ENCODE assay signal across 19 cellular contexts in genomic region chr9:110282023-110282766, GRCh38. TPM values are rescaled to one million over a fixed set of nuclear protein-coding genes. Genes with fewer than 3 reads are reported as not detected.
DNase-seq lines count a peak whose midpoint lies in the region; ATAC-seq, FAIRE-seq and TF ChIP-seq lines count a peak whose summit lies in the region.
"Had no signal": no experiment of that assay in that cellular context is flagged by ENCODE, and none has a peak within 500 bp of the region (broad histone marks: within the 10 kb centered on the region; RNA-seq: fewer than 3 reads in every experiment).

No MANE protein-coding gene starts in this region.

- no peak for FAIRE-seq in GM12878 (lab: Jason Lieb, UNC)

- TF ChIP-seq CTCF in NB4 (IDR thresholded peaks at IDR 0.05; ENCODE audit: low read depth, low read length) (no peak), GM12878 (IDR thresholded peaks at IDR 0.05 in 2 of 3, conservative IDR thresholded peaks at IDR 0.05 in 1 of 3; ENCODE audit: control insufficient read depth in 2 of 3, extremely low read depth in 1 of 3, insufficient read depth in 1 of 3, low read depth in 3 of 3, low read length in 3 of 3) (no peak)

- no TSS peak for BruUV-seq in GM12878 (replicated peaks; lab: Mats Ljungman, UMichigan)

- TF ChIP-seq POLR2A in NB4 (IDR thresholded peaks at IDR 0.05; ENCODE audit: extremely low read depth, insufficient read length), result no peak
- no peak for TF ChIP-seq POLR2A in GM12878 (IDR thresholded peaks at IDR 0.05; ENCODE audit: low read depth, low read length)

- H3K27ac ChIP-seq in GM12878 (ENCODE audit: control insufficient read depth, insufficient read depth) (no peak overlapping the region), mucosa of rectum (ENCODE audit: low read depth in 2 of 2, low read length in 2 of 2) (peak overlapping the region; percentile 69 to 75)
- H3K27ac ChIP-seq: HL-60, neutrophil, uterus had no signal

- no peak for TF ChIP-seq RAD21 in GM12878 (IDR thresholded peaks at IDR 0.05; ENCODE audit: insufficient read depth, low read depth, low read length)

- SMC1A ChIA-PET in GM12878 (lab: Charles Lee; ENCODE audit: uncharacterized antibody, unreplicated experiment), result interaction anchor here (0.9 kb wide), 1 partner anchor 14 kb away, joined by 3 read pairs; no protein-coding TSS in a partner anchor

- no peaks in the 10 kb centered on the region for H3K79me2 ChIP-seq in GM12878 (ENCODE audit: control insufficient read depth, insufficient read depth, low read length)

- no peaks in the 10 kb centered on the region; a peak in 1 of 4 replicates for H3K27me3 ChIP-seq in GM12878 (replicated peaks in 1 of 2; ENCODE audit: control insufficient read depth in 2 of 2, insufficient read depth in 2 of 2, low read length in 1 of 2)
- H3K27me3 ChIP-seq in mucosa of rectum (ENCODE audit: control insufficient read depth in 2 of 2, insufficient read depth in 2 of 2, low read length in 2 of 2), result no peaks in the 10 kb centered on the region
- H3K27me3 ChIP-seq: neutrophil, uterus had no signal

- in situ Hi-C loops in GM12878 (cut with MboI), result no loop called here

- intact Hi-C loops in GM12878 (cut with micrococcal nuclease; ENCODE audit: unreplicated experiment), result no loop called here

- H3K9me3 ChIP-seq in GM12878 (replicated peaks; ENCODE audit: control insufficient read depth, insufficient read depth, low read length) (no peaks in the 10 kb centered on the region), mucosa of rectum (ENCODE audit: control insufficient read depth in 2 of 2, low read length in 2 of 2) (no peaks in the 10 kb centered on the region)
- H3K9me3 ChIP-seq: neutrophil, SK-N-SH, uterus had no signal

- no peak overlapping the region for H2AFZ ChIP-seq in GM12878 (ENCODE audit: control insufficient read depth, low read depth, low read length)

- no peaks in the 10 kb centered on the region for H4K20me1 ChIP-seq in GM12878 (ENCODE audit: control insufficient read depth, insufficient read depth)

- CTCF ChIA-PET in GM12878 (lab: Yijun Ruan, JAX), result interaction anchor here (0.6 to 0.8 kb wide), 2 partner anchors 13 kb away, joined by 3 read pairs; no protein-coding TSS in a partner anchor
- CTCF ChIA-PET in T-cell (lab: Charles Lee), result no interaction called here

- H3K27ac Mint-ChIP-seq in T-cell, result no peak overlapping the region
- H3K27ac Mint-ChIP-seq: dendritic cell treated with granulocyte-macrophage colony-stimulating factor and Interleukin-4, amounts not matched to agents 40 ng/mL and 50 ng/mL, for 4 days had no signal

- H3K4me3 ChIP-seq in NB4 (ENCODE audit: low read depth, low read length) (no peak overlapping the region), GM12878 (no peak overlapping the region), mucosa of rectum (ENCODE audit: low read length in 2 of 2) (no peak overlapping the region)
- H3K4me3 ChIP-seq: uterus had no signal

- RAD21 ChIA-PET in GM12878 (lab: Charles Lee; ENCODE audit: unreplicated experiment), result no interaction called here

- DNase-seq in Ammon's horn (ENCODE audit: low spot score) (peak; percentile 18), NB4 (ENCODE audit: low read depth) (peak; percentile 34), GM12878 (ENCODE audit: low read depth, low spot score) (no peak), NCI-H2107 treated with DMSO at 0.1 percent for 48 hours (lab: John Stamatoyannopoulos, UW; ENCODE audit: unreplicated experiment) (no peak), T-cell (no peak), DMS79 (lab: John Stamatoyannopoulos, UW) (no peak)
- DNase-seq: activated gamma-delta T cell; GOT3; NK-92 treated with Interleukin-12 subunit alpha and Interleukin-12 subunit beta, amount 100 ng/mL, for 24 hours; SK-N-SH; stimulated activated naive CD4-positive, alpha-beta T cell; uterus had no signal

- no peaks in the 10 kb centered on the region for H3K36me3 Mint-ChIP-seq in T-cell

- no peaks in the 10 kb centered on the region for H3K9me3 Mint-ChIP-seq in T-cell
- H3K9me3 Mint-ChIP-seq: dendritic cell treated with granulocyte-macrophage colony-stimulating factor and Interleukin-4, amounts not matched to agents 40 ng/mL and 50 ng/mL, for 4 days had no signal

- POLR2A ChIA-PET in GM12878 (lab: Charles Lee), result interaction anchor here (0.8 to 0.9 kb wide), 2 partner anchors 17 to 25 kb away, joined by 3 read pairs; no protein-coding TSS in a partner anchor
- POLR2A ChIA-PET in T-cell (lab: Charles Lee), result no interaction called here

- TF ChIP-seq EP300 in GM12878 (IDR thresholded peaks at IDR 0.05; ENCODE audit: borderline replicate concordance in 1 of 2, control insufficient read depth in 1 of 2, low read depth in 2 of 2, low read length in 2 of 2), result no peak

- H3K4me2 ChIP-seq in GM12878 (ENCODE audit: control insufficient read depth, insufficient read depth), result no peak overlapping the region
- H3K4me2 ChIP-seq: SK-N-SH had no signal

- H3K36me3 ChIP-seq in GM12878 (ENCODE audit: control insufficient read depth in 2 of 2, insufficient read depth in 2 of 2, low read length in 1 of 2) (no peaks in the 10 kb centered on the region), mucosa of rectum (ENCODE audit: control insufficient read depth in 2 of 2, insufficient read depth in 2 of 2, low read length in 2 of 2) (no peaks in the 10 kb centered on the region)
- H3K36me3 ChIP-seq: neutrophil, uterus had no signal

- H3K9ac ChIP-seq in GM12878 (ENCODE audit: control insufficient read depth, insufficient read depth, low read length) (no peak overlapping the region), mucosa of rectum (ENCODE audit: low read depth in 1 of 2, low read length in 2 of 2) (no peak overlapping the region)
- H3K9ac ChIP-seq: SK-N-SH had no signal

- WGBS in GM12878 (ENCODE audit: insufficient coverage, insufficient replicate concordance, low lambda C conversion rate, missing lambda C conversion rate), result 1% methylated on average over 4 of the region's 4 CpGs

- ATAC-seq in GM12878 (no peak), HG02623 (IDR thresholded peaks at IDR 0.05; ENCODE audit: unreplicated experiment) (no peak), T-cell (replicated peaks in 1 of 4) (no peak)
- ATAC-seq: esophagus mucosa had no signal

- H3K27me3 Mint-ChIP-seq in T-cell, result peaks cover 7 to 9% of the 10 kb centered on the region in 2 donors
- H3K27me3 Mint-ChIP-seq: dendritic cell treated with granulocyte-macrophage colony-stimulating factor and Interleukin-4, amounts not matched to agents 40 ng/mL and 50 ng/mL, for 4 days had no signal

- no peak overlapping the region for H3K4me3 Mint-ChIP-seq in T-cell
- H3K4me3 Mint-ChIP-seq: dendritic cell treated with granulocyte-macrophage colony-stimulating factor and Interleukin-4, amounts not matched to agents 40 ng/mL and 50 ng/mL, for 4 days had no signal

- H3K4me1 Mint-ChIP-seq in T-cell, result no peaks in the 10 kb centered on the region

- H3K4me1 ChIP-seq in GM12878 (ENCODE audit: control insufficient read depth, insufficient read depth, low read length) (no peaks in the 10 kb centered on the region), mucosa of rectum (ENCODE audit: control insufficient read depth in 2 of 2, insufficient read depth in 2 of 2, low read length in 2 of 2) (peaks cover 14% of the 10 kb centered on the region in 2 donors)
- H3K4me1 ChIP-seq: uterus had no signal

TF ChIP-seq in GM12878, 131 proteins besides CTCF, POLR2A, EP300 and RAD21 (continues in another document):
- TF ChIP-seq MTA3 (IDR thresholded peaks at IDR 0.05; ENCODE audit: borderline replicate concordance, low read length), result no peak
- no peak for TF ChIP-seq RCOR1 (conservative IDR thresholded peaks at IDR 0.05; ENCODE audit: low read depth, low read length)

RNA-seq across cellular contexts. Expression of gene TXN, which starts 25.9 kb away (rescaled TPM):
- total RNA-seq in GM12878 (2013; cell fraction: nucleolus; rRNA removed), result 33.5 and 41.0 TPM in 2 replicates
- total RNA-seq in GM12878 (2014; rRNA removed) (309 and 324 TPM in 2 replicates), GM12878 (2014; rRNA removed; fragmentation: Illumina TruSeq; extraction: Trizol) (434 and 441 TPM in 2 replicates), GM12878 (2021) (359 and 374 TPM in 2 replicates), T-cell (10 to 100 TPM; 38.3 to 63.4 (median 47.9) TPM)
- 583 TPM for polyA plus RNA-seq in GM12878 (2011; ENCODE audit: low read depth)
- polyA plus RNA-seq in GM12878 (2011; rRNA removed) (704 and 840 TPM in 2 replicates), GM12878 (2014; fragmentation: Illumina TruSeq; extraction: Trizol) (596 and 678 TPM in 2 replicates), GM12878 (2014; fragmentation: Nextera tagmentation; extraction: Ambion mirVana) (1,000 to 10,000 TPM; 2,263 to 2,304 TPM), GM12878 (2014; rRNA removed) (345 and 460 TPM in 2 replicates), GM12878 (2016; fragmentation: Nextera tagmentation; extraction: Ambion mirVana) (1,000 to 10,000 TPM; 1,248 to 1,349 TPM)
- polyA plus RNA-seq in GM12878 (2011; cell fraction: cytosol; rRNA removed), result 373 and 435 TPM in 2 replicates
- 189 and 231 TPM in 2 replicates for polyA plus RNA-seq in GM12878 (2011; cell fraction: nucleus; rRNA removed)
- polyA plus RNA-seq in GM12878 (2012), result 330 and 336 TPM in 2 replicates
- 124 and 150 TPM in 2 replicates for polyA minus RNA-seq in GM12878 (2011; rRNA and poly(A)+ RNA removed)
- 43.7 and 51.6 TPM in 2 replicates for polyA minus RNA-seq in GM12878 (2011; cell fraction: cytosol; rRNA and poly(A)+ RNA removed)
- polyA minus RNA-seq in GM12878 (2011; cell fraction: nucleus; rRNA and poly(A)+ RNA removed), result 26.1 and 30.3 TPM in 2 replicates

RNA-seq across cellular contexts. Expression of gene TXNDC8, which starts 55.5 kb away (rescaled TPM):
- total RNA-seq in GM12878 (2013; cell fraction: nucleolus; rRNA removed), result not detected in 2 replicates
- total RNA-seq in GM12878 (2014; rRNA removed), result not detected in 2 replicates
- total RNA-seq in GM12878 (2014; rRNA removed; fragmentation: Illumina TruSeq; extraction: Trizol), result not detected in 2 replicates
- not detected in 2 replicates for total RNA-seq in GM12878 (2021)
- not detected for polyA plus RNA-seq in GM12878 (2011; ENCODE audit: low read depth)
- polyA plus RNA-seq in GM12878 (2011; rRNA removed), result not detected in 2 replicates
- not detected in 2 replicates for polyA plus RNA-seq in GM12878 (2011; cell fraction: cytosol; rRNA removed)
- polyA plus RNA-seq in GM12878 (2011; cell fraction: nucleus; rRNA removed), result not detected in 2 replicates
- polyA plus RNA-seq in GM12878 (2012), result not detected in 2 replicates
- 0.13 TPM in 1 of 2 replicates, not detected in the other for polyA plus RNA-seq in GM12878 (2014; fragmentation: Illumina TruSeq; extraction: Trizol)
- not detected for polyA plus RNA-seq in GM12878 (2014; fragmentation: Nextera tagmentation; extraction: Ambion mirVana)
- polyA plus RNA-seq in GM12878 (2014; rRNA removed), result not detected in 2 replicates
- polyA plus RNA-seq in GM12878 (2016; fragmentation: Nextera tagmentation; extraction: Ambion mirVana), result not detected
- not detected in 2 replicates for polyA minus RNA-seq in GM12878 (2011; rRNA and poly(A)+ RNA removed)
- not detected in 2 replicates for polyA minus RNA-seq in GM12878 (2011; cell fraction: cytosol; rRNA and poly(A)+ RNA removed)
- not detected in 2 replicates for polyA minus RNA-seq in GM12878 (2011; cell fraction: nucleus; rRNA and poly(A)+ RNA removed)
- not detected for total RNA-seq in T-cell
- total RNA-seq: esophagus mucosa, lung microvascular endothelial cell, uterus had no signal
- polyA plus RNA-seq: SK-N-SH had no signal

Comparison
In these comparisons a context has a peak if more than half of its experiments do, and no peak if none do; other contexts are left out.
1. DNase-seq: peak in Ammon's horn (single experiment) and NB4 (single experiment); none in GM12878 (single experiment), NCI-H2107 treated with DMSO at 0.1 percent for 48 hours (single experiment), T-cell (0 of 34) and DMS79 (single experiment).